In genomic region chr18:69469444-69469919, GRCh38 we compare ENCODE assay signal across 8 cellular contexts.
DNase-seq lines count a peak whose midpoint lies in the region; ATAC-seq and TF ChIP-seq lines count a peak whose summit lies in the region.

No MANE protein-coding gene starts in this region.

- no peak overlapping the region for H3K4me3 ChIP-seq in HFF-Myc (replicated peaks; ENCODE audit: low read depth, low read length)
- no peak overlapping the region for H3K4me3 ChIP-seq in SU-DHL-6 (ENCODE audit: insufficient read depth, low read length, poor library complexity, severe bottlenecking)
- no peak overlapping the region for H3K4me3 ChIP-seq in choroid plexus epithelial cell (ENCODE audit: low read depth, low read length)
- H3K4me3 ChIP-seq in dorsolateral prefrontal cortex = no peak overlapping the region

- H3K9me2 ChIP-seq in SU-DHL-6 (replicated peaks; ENCODE audit: insufficient read depth, low read length) = no peaks in the 10 kb centered on the region

- intact Hi-C loops in dorsolateral prefrontal cortex (cut with DNase I) = no loop called here

- peak; percentile 68 for DNase-seq in D341Med (ENCODE audit: low spot score)
- DNase-seq in HFF-Myc (ENCODE audit: extremely low read depth, low read depth) = peak; percentile 11
- peak; percentile 5 for DNase-seq in choroid plexus epithelial cell (ENCODE audit: low read depth)
- peak; percentile 22 for DNase-seq in stimulated activated CD8-positive, alpha-beta memory T cell treated with anti-CD3 and anti-CD28 coated beads, Interleukin-4, amount 100 ng/mL, for 24 hours (ENCODE audit: low read depth)
- no peak for DNase-seq in dorsolateral prefrontal cortex
- DNase-seq in NCI-H82 treated with DMSO at 0.1 percent for 48 hours (lab: John Stamatoyannopoulos, UW; ENCODE audit: unreplicated experiment) = no peak

- H4K20me1 ChIP-seq in SU-DHL-6 (ENCODE audit: low read depth, low read length) = no peaks in the 10 kb centered on the region

- H3F3A ChIP-seq in SU-DHL-6 (ENCODE audit: insufficient read depth) = no peaks in the 10 kb centered on the region

- no peaks in the 10 kb centered on the region for H3K79me2 ChIP-seq in SU-DHL-6 (ENCODE audit: insufficient read depth, low read length)

- no peaks in the 10 kb centered on the region for H3K9me3 ChIP-seq in SU-DHL-6 (ENCODE audit: insufficient read depth, low read length)

- H3K27me3 ChIP-seq in SU-DHL-6 (ENCODE audit: low read length) = no peaks in the 10 kb centered on the region
- no peaks in the 10 kb centered on the region for H3K27me3 ChIP-seq in dorsolateral prefrontal cortex

- no peak overlapping the region for H3K4me2 ChIP-seq in SU-DHL-6 (ENCODE audit: low read depth, low read length, poor library complexity, severe bottlenecking)

- no peak for ATAC-seq in GM21423 (IDR thresholded peaks at IDR 0.05; ENCODE audit: unreplicated experiment)

- H3K27ac ChIP-seq in SU-DHL-6 (ENCODE audit: low read depth, low read length) (no peak overlapping the region), dorsolateral prefrontal cortex (no peak overlapping the region)

- H2AFZ ChIP-seq in SU-DHL-6 (ENCODE audit: low read depth, low read length, severe bottlenecking) = peak overlapping the region; percentile 51

- TF ChIP-seq CTCF in HFF-Myc (IDR thresholded peaks at IDR 0.05; ENCODE audit: low read depth, low read length, missing control alignments) (peak; percentile 47), SU-DHL-6 (IDR thresholded peaks at IDR 0.05; ENCODE audit: insufficient read depth, low read length, poor library complexity, severe bottlenecking) (peak; percentile 35), choroid plexus epithelial cell (conservative IDR thresholded peaks at IDR 0.05; ENCODE audit: low read depth, low read length) (peak; percentile 25), dorsolateral prefrontal cortex (IDR thresholded peaks at IDR 0.05 in 54 of 56, conservative IDR thresholded peaks at IDR 0.05 in 2 of 56; ENCODE audit: low read depth in 1 of 56, partially characterized antibody in 56 of 56) (peak in 5 of 56 donors; percentile 9 to 44 (median 16))

- H3K36me3 ChIP-seq in SU-DHL-6 (ENCODE audit: low read length) = no peaks in the 10 kb centered on the region

- no peak overlapping the region for H3K9ac ChIP-seq in SU-DHL-6 (ENCODE audit: low read length)

Comparison
In these comparisons a context has a peak if more than half of its experiments do, and no peak if none do; other contexts are left out.
1. DNase-seq: peak in D341Med (single experiment), HFF-Myc (single experiment), choroid plexus epithelial cell (single experiment) and stimulated activated CD8-positive, alpha-beta memory T cell treated with anti-CD3 and anti-CD28 coated beads, Interleukin-4, amount 100 ng/mL, for 24 hours (single experiment); none in dorsolateral prefrontal cortex (0 of 10) and NCI-H82 treated with DMSO at 0.1 percent for 48 hours (single experiment).